In the genomic region with DNA sequence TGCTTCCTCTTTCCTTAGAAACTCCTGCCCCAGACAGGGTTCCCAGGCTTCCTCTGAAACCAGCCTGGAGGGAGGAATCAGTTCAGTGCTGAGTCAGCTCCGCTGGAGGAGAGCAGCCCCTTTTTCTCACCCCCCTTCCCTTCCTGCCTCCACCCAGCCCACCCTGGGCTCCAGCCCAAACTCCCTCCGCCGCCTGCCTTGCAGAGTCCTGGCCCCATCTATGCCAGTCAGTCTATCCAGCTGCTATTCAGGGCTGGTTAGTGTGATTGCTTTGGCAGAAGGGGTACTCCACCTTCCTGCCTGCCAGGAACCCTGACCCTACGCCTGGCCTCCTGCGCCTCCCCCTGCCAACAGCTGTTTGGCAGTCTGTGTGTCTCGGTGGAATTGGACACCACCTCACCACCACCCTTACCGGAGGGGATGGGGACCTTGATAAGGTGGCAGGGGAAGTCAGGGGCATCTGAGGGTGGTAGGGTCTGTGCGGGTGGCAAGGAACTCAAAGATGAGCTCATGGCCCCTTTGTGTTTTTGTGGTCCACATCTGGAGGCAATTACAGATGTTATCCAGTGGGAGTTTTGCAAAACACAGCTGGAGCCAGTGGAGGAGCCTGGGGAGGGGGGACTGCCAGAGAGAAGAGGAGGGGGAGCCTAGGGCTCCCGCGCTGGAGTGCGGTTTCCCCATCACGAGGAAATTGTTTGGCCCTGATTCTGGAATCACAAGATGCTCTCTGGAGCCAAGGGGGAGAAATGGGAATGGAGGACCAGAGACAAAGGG, we compare ENCODE assay signal across 9 cellular contexts. TPM values are rescaled to one million over a fixed set of nuclear protein-coding genes. Genes with fewer than 3 reads are reported as not detected.
DNase-seq lines count a peak whose midpoint lies in the region; ATAC-seq and TF ChIP-seq lines count a peak whose summit lies in the region.
"Had no signal": no experiment of that assay in that cellular context is flagged by ENCODE, and none has a peak within 500 bp of the region (broad histone marks: within the 10 kb centered on the region; RNA-seq: fewer than 3 reads in every experiment).

No MANE protein-coding gene starts in this region.

- TF ChIP-seq POLR2A in heart left ventricle (IDR thresholded peaks at IDR 0.05): no peak

- H3K9me3 ChIP-seq in adipocyte (ENCODE audit: control insufficient read depth, low read length): no peaks in the 10 kb centered on the region
- H3K9me3 ChIP-seq in heart left ventricle: no peaks in the 10 kb centered on the region

- H3K27ac ChIP-seq in heart left ventricle: peak overlapping the region; percentile 62 to 91 (median 84)

- intact Hi-C loops in heart left ventricle (cut with DNase I): no loop called here

- H3K27me3 ChIP-seq in adipocyte (replicated peaks; ENCODE audit: control insufficient read depth, insufficient read depth, low read length): no peaks in the 10 kb centered on the region
- no peaks in the 10 kb centered on the region for H3K27me3 ChIP-seq in heart left ventricle

- peak; percentile 19 to 53 (median 50) for ATAC-seq in heart left ventricle
- ATAC-seq in GM21717 (IDR thresholded peaks at IDR 0.05; ENCODE audit: unreplicated experiment): no peak
- ATAC-seq in GM18858 (IDR thresholded peaks at IDR 0.05; ENCODE audit: unreplicated experiment): no peak

- peak overlapping the region; percentile 80 for H3K9ac ChIP-seq in adipocyte (ENCODE audit: low read length)

- H3K4me1 ChIP-seq in adipocyte (ENCODE audit: control insufficient read depth, insufficient read depth, low read length): peaks cover 86% of the 10 kb centered on the region
- H3K4me1 ChIP-seq in heart left ventricle: peaks cover 3 to 79% (median 62%) of the 10 kb centered on the region in 12 donors

- H3K4me3 ChIP-seq in adipocyte (ENCODE audit: low read length) (peak overlapping the region; percentile 6), heart left ventricle (peak overlapping the region in 4 of 12 donors; percentile 1 to 28 (median 18)), retinal pigment epithelial cell (ENCODE audit: low read length) (no peak overlapping the region)

- WGBS in heart left ventricle, 4 donors: 6 to 12% (median 9%) methylated on average over 11 to 12 of the region's 12 CpGs

- peaks cover 33% of the 10 kb centered on the region for H3K36me3 ChIP-seq in adipocyte (ENCODE audit: control insufficient read depth, insufficient read depth, low read length, severe bottlenecking)
- peaks cover 0 to 36% (median 29%) of the 10 kb centered on the region in 9 donors for H3K36me3 ChIP-seq in heart left ventricle

- DNase-seq in GM04504 (ENCODE audit: low read depth) (peak; percentile 77), adipocyte (ENCODE audit: low read depth) (peak; percentile 96), heart left ventricle (peak; percentile 71 to 84 (median 77)), retinal pigment epithelial cell (ENCODE audit: low read depth) (peak; percentile 84), NCI-H524 treated with DMSO at 0.1 percent for 48 hours (lab: John Stamatoyannopoulos, UW) (no peak)
- DNase-seq in stimulated activated naive CD4-positive, alpha-beta T cell treated with Interleukin-2 at 50 U/mL for 16 hours (lab: John Stamatoyannopoulos, UW): no peak
- DNase-seq: activated CD4-positive, alpha-beta T cell treated with anti-CD3 and anti-CD28 coated beads, Interleukin-2, amount 50 U/mL, for 1 hour had no signal

- TF ChIP-seq CTCF in heart left ventricle (IDR thresholded peaks at IDR 0.05) (no peak), retinal pigment epithelial cell (conservative IDR thresholded peaks at IDR 0.05; ENCODE audit: low read depth, low read length) (no peak)

RNA-seq across cellular contexts. Expression of a gene that starts 12.2 kb away (rescaled TPM):
- total RNA-seq in heart left ventricle: 10 to 100 TPM; 14.0 to 90.6 (median 24.8) TPM
- polyA plus RNA-seq in heart left ventricle: 10 to 100 TPM; 18.9 to 25.7 TPM

RNA-seq across cellular contexts. Expression of a gene that starts 18.9 kb away (rescaled TPM):
- 100 to 1,000 TPM in 5 of 9 donors, 10 to 100 TPM in 4; 80.4 to 185 (median 107) TPM for total RNA-seq in heart left ventricle
- 100 to 1,000 TPM in 1 of 2 donors, 10 to 100 TPM in 1; 83.4 to 177 TPM for polyA plus RNA-seq in heart left ventricle

RNA-seq across cellular contexts. Expression of a gene that starts 23.0 kb away (rescaled TPM):
- total RNA-seq in heart left ventricle: 100 to 1,000 TPM in 3 of 9 donors, 10 to 100 TPM in 6; 47.9 to 128 (median 64.5) TPM
- polyA plus RNA-seq in heart left ventricle: 10 to 100 TPM; 11.0 to 99.9 TPM

RNA-seq across cellular contexts. Expression of a gene that starts 33.3 kb away (rescaled TPM):
- total RNA-seq in heart left ventricle: 10 to 100 TPM in 2 of 9 donors, 1 to 10 TPM in 7; 1.8 to 28.0 (median 3.8) TPM
- 1 to 10 TPM; 1.3 to 4.0 TPM for polyA plus RNA-seq in heart left ventricle

RNA-seq across cellular contexts. Expression of a gene that starts 34.4 kb away (rescaled TPM):
- total RNA-seq in heart left ventricle: under 1 TPM in 1 of 9 donors, not detected in 8; 0.21 TPM
- under 1 TPM in 1 of 2 donors, not detected in 1; 0.06 TPM for polyA plus RNA-seq in heart left ventricle

Comparison
In these comparisons a context has a peak if more than half of its experiments do, and no peak if none do; other contexts are left out.
1. DNase-seq: peak in GM04504 (single experiment), adipocyte (single experiment), heart left ventricle (5 of 5) and retinal pigment epithelial cell (single experiment); none in NCI-H524 treated with DMSO at 0.1 percent for 48 hours (single experiment) and stimulated activated naive CD4-positive, alpha-beta T cell treated with Interleukin-2 at 50 U/mL for 16 hours (single experiment).
2. ATAC-seq: peak in heart left ventricle (4 of 4); none in GM21717 (single experiment) and GM18858 (single experiment).